Comparison of ENCODE assay signal across 34 cellular contexts in genomic region chr18:49832221-49832647, GRCh38.
"Had no signal": no experiment of that assay in that cellular context is flagged by ENCODE, and none has a peak within 500 bp of the region (broad histone marks: within the 10 kb centered on the region; RNA-seq: fewer than 3 reads in every experiment).

No MANE protein-coding gene starts in this region.

- H3K27ac ChIP-seq: SJSA1 had no signal

- H3K4me2 ChIP-seq: SK-N-SH had no signal

- FAIRE-seq: bronchial epithelial cell had no signal

- H3K27ac Mint-ChIP-seq: activated CD4-positive, alpha-beta T cell treated with anti-CD3 and anti-CD28 coated beads for 36 hours; activated CD4-positive, alpha-beta T cell treated with anti-CD3 and anti-CD28 coated beads, Interleukin-2, amount 10 ng/mL, durations not matched to agents 7 days and 5 days; activated CD8-positive, alpha-beta T cell treated with anti-CD3 and anti-CD28 coated beads, Interleukin-2, amount 10 ng/mL, durations not matched to agents 7 days and 5 days; activated naive CD4-positive, alpha-beta T cell treated with anti-CD3 and anti-CD28 coated beads, Interleukin-2, amount 50 U/mL, for 24 hours; activated naive CD8-positive, alpha-beta T cell treated with anti-CD3 and anti-CD28 coated beads, Interleukin-2, amount 10 ng/mL, durations not matched to agents 7 days and 5 days; activated T-cell treated with anti-CD3 and anti-CD28 coated beads, Interleukin-2, amount 50 U/mL, for 24 hours; activated T-helper 2 cell treated with anti-CD3 and anti-CD28 coated beads, Interferon-gamma antibody, Interleukin-2, Interleukin-4, amounts not matched to agents 10 μg/mL and 5 μg/mL and 100 μg/mL, durations not matched to agents 14 hours and 24 hours and 36 hours; brain; T-helper 1 cell treated with Interleukin-12 subunit alpha and Interleukin-12 subunit beta and Interleukin-4 antibody, amounts not matched to agents 30 μg/mL and 1 μg/mL, for 36 hours; T-helper 2 cell treated with Interferon-gamma antibody and Interleukin-4, amounts not matched to agents 5 μg/mL and 100 μg/mL, for 36 hours; WTC11 had no signal

- H3K9ac ChIP-seq: SK-N-SH had no signal

- H3K4me1 Mint-ChIP-seq: activated CD4-positive, alpha-beta T cell treated with anti-CD3 and anti-CD28 coated beads for 36 hours; activated naive CD4-positive, alpha-beta T cell treated with anti-CD3 and anti-CD28 coated beads, Interleukin-2, amount 50 U/mL, for 24 hours; brain; WTC11 had no signal

- H3K27me3 ChIP-seq: MG63, Peyer's patch, SJSA1 had no signal

- H3K4me3 Mint-ChIP-seq: activated CD4-positive, alpha-beta T cell treated with anti-CD3 and anti-CD28 coated beads for 36 hours; activated CD4-positive, alpha-beta T cell treated with anti-CD3 and anti-CD28 coated beads, Interleukin-2, amount 10 ng/mL, durations not matched to agents 7 days and 5 days; activated CD8-positive, alpha-beta T cell treated with anti-CD3 and anti-CD28 coated beads, Interleukin-2, amount 10 ng/mL, durations not matched to agents 7 days and 5 days; activated naive CD4-positive, alpha-beta T cell treated with anti-CD3 and anti-CD28 coated beads, Interleukin-2, amount 50 U/mL, for 24 hours; activated naive CD8-positive, alpha-beta T cell treated with anti-CD3 and anti-CD28 coated beads, Interleukin-2, amount 10 ng/mL, durations not matched to agents 7 days and 5 days; activated T-cell treated with anti-CD3 and anti-CD28 coated beads, Interleukin-2, amount 50 U/mL, for 24 hours; brain; T-helper 1 cell treated with Interleukin-12 subunit alpha and Interleukin-12 subunit beta and Interleukin-4 antibody, amounts not matched to agents 30 μg/mL and 1 μg/mL, for 36 hours; T-helper 2 cell treated with Interferon-gamma antibody and Interleukin-4, amounts not matched to agents 5 μg/mL and 100 μg/mL, for 36 hours; WTC11 had no signal

- DNase-seq: activated CD4-positive, alpha-beta T cell treated with anti-CD3 and anti-CD28 coated beads for 36 hours; activated CD4-positive, alpha-beta T cell treated with anti-CD3 and anti-CD28 coated beads, Interleukin-2, amount 10 ng/mL, durations not matched to agents 7 days and 5 days; activated CD4-positive, alpha-beta T cell treated with anti-CD3 and anti-CD28 coated beads, Interleukin-2, amount 50 U/mL, for 48 hours; activated CD8-positive, alpha-beta T cell treated with anti-CD3 and anti-CD28 coated beads, Interleukin-2, amount 10 ng/mL, durations not matched to agents 7 days and 5 days; activated gamma-delta T cell; activated naive CD4-positive, alpha-beta T cell treated with Interleukin-2 at 50 U/mL for 16 hours; activated naive CD8-positive, alpha-beta T cell treated with anti-CD3 and anti-CD28 coated beads, Interleukin-2, amount 10 ng/mL, durations not matched to agents 7 days and 5 days; activated T-cell treated with anti-CD3 and anti-CD28 coated beads, Interleukin-2, amount 50 U/mL, for 24 hours; caudate nucleus; Kasumi-1; KG1; MG63; NCI-H1048; NCI-H1105 treated with DMSO at 0.1 percent for 48 hours; NCI-H1436; NCI-H1694; NCI-H1930; NCI-H2081 treated with DMSO at 0.1 percent for 48 hours; NCI-H226; NCI-H524 treated with DMSO at 0.1 percent for 48 hours; PC-3; Peyer's patch; RPMI8226; SHP77 treated with DMSO at 0.1 percent for 48 hours; SK-N-SH had no signal

- H3K9me3 ChIP-seq: Peyer's patch, SK-N-SH had no signal

- H3K4me3 ChIP-seq: MG63, Peyer's patch, SJSA1 had no signal

- ATAC-seq: activated CD4-positive, alpha-beta T cell treated with anti-CD3 and anti-CD28 coated beads for 36 hours; activated CD4-positive, CD25-positive, alpha-beta regulatory T cell treated with anti-CD3 and anti-CD28 coated beads, Interleukin-2, amount 50 U/mL, for 24 hours; activated CD8-positive, alpha-beta T cell treated with anti-CD3 and anti-CD28 coated beads, Interleukin-2, amount 10 ng/mL, durations not matched to agents 7 days and 5 days; PC-3; WTC11 had no signal

- H3K27me3 Mint-ChIP-seq: activated naive CD4-positive, alpha-beta T cell treated with anti-CD3 and anti-CD28 coated beads, Interleukin-2, amount 50 U/mL, for 24 hours; activated T-cell treated with anti-CD3 and anti-CD28 coated beads, Interleukin-2, amount 50 U/mL, for 24 hours; brain had no signal
